In the genomic region with DNA sequence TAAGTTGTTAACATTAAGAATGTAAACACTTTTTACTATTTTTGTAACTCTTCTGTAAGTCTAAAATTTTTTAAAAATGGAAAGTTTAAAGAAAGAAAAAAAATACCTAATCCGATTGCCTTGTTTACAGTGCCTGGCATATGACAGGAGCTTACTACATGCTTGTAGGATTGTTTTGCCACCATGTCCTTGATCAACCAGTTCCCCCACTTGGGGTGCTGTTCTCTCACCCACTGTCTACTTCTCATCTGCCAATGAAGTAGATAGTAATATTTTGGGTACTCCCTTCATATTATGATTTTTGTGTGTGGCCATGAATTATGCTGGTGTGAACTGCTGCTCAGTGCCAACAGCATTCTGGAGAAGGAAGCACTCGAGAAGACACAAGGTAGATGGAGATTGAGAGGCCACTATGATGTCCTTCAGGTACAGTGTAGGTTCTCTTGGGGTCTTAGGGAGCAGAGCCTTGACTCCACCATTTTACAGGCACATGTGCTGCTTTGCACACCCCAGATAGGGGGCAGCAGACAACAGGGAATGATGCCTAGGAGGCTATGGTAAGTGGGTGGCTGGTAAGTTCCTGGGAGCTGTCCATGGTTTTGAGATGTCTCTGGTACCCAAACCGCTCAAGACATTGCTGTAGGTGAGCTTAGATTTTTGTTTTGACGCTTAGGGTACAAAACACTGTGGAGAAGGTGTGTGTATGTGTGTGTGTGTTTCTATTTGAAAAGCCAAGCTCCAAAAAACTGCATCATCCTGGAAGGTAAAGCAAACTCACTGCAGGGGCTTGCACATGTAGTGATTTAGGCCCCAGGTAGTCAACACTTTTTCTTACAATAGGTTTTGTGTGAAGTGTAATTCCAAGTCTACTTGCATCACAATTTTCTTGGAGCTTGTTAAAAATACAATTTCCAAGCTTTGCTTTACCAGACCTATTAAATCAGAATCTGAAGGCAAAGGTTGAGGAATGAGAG, we compare ENCODE assay signal across 8 cellular contexts.
DNase-seq lines count a peak whose midpoint lies in the region; ATAC-seq and TF ChIP-seq lines count a peak whose summit lies in the region.

No MANE protein-coding gene starts in this region.

- TF ChIP-seq CTCF in LNCAP (IDR thresholded peaks at IDR 0.05), result peak; percentile 64
- no peak for TF ChIP-seq CTCF in fibroblast of pulmonary artery (IDR thresholded peaks at IDR 0.05; ENCODE audit: low read length, missing control alignments)

- no peak overlapping the region for H3K4me3 ChIP-seq in fibroblast of pulmonary artery (replicated peaks; ENCODE audit: low read depth, low read length)

- ATAC-seq in HG02610 (IDR thresholded peaks at IDR 0.05; ENCODE audit: unreplicated experiment) (no peak), GM18873 (IDR thresholded peaks at IDR 0.05; ENCODE audit: low FRiP score, unreplicated experiment) (no peak)

- DNase-seq in activated T-cell treated with anti-CD3 and anti-CD28 coated beads, Interleukin-2, amount 50 U/mL, for 48 hours, result peak; percentile 24 to 33
- DNase-seq in activated T-cell treated with anti-CD3 and anti-CD28 coated beads for 4 hours (no peak), SHP77 (lab: John Stamatoyannopoulos, UW) (peak; percentile 54 to 57), fibroblast of pulmonary artery (ENCODE audit: low read depth) (peak; percentile 1)
- DNase-seq in stimulated activated CD4-positive, alpha-beta T cell treated with anti-CD3 and anti-CD28 coated beads, Interleukin-1b, Interleukin-23, amount 100 ng/mL, for 48 hours, result peak; percentile 38
